Comparison of ENCODE assay signal across 1 cellular context in genomic region chr15:85582076-85582718, GRCh38.
TF ChIP-seq lines count a peak whose summit lies in the region.

No MANE protein-coding gene starts in this region.

TF ChIP-seq in WTC11, 78 proteins besides CTCF, POLR2A, EP300 and RAD21 (continued from another document):
- TF ChIP-seq TEAD4 (CRISPR knock-in tag; IDR thresholded peaks at IDR 0.05) = no peak
- TF ChIP-seq, protein P1, sequence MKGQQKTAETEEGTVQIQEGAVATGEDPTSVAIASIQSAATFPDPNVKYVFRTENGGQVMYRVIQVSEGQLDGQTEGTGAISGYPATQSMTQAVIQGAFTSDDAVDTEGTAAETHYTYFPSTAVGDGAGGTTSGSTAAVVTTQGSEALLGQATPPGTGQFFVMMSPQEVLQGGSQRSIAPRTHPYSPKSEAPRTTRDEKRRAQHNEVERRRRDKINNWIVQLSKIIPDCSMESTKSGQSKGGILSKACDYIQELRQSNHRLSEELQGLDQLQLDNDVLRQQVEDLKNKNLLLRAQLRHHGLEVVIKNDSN (CRISPR knock-in tag; IDR thresholded peaks at IDR 0.05) = no peak
- TF ChIP-seq, protein P2, sequence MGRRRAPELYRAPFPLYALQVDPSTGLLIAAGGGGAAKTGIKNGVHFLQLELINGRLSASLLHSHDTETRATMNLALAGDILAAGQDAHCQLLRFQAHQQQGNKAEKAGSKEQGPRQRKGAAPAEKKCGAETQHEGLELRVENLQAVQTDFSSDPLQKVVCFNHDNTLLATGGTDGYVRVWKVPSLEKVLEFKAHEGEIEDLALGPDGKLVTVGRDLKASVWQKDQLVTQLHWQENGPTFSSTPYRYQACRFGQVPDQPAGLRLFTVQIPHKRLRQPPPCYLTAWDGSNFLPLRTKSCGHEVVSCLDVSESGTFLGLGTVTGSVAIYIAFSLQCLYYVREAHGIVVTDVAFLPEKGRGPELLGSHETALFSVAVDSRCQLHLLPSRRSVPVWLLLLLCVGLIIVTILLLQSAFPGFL (CRISPR knock-in tag; IDR thresholded peaks at IDR 0.05; ENCODE audit: borderline replicate concordance) = no peak
- no peak for TF ChIP-seq ERG (CRISPR knock-in tag; IDR thresholded peaks at IDR 0.05)
- TF ChIP-seq, protein P3, sequence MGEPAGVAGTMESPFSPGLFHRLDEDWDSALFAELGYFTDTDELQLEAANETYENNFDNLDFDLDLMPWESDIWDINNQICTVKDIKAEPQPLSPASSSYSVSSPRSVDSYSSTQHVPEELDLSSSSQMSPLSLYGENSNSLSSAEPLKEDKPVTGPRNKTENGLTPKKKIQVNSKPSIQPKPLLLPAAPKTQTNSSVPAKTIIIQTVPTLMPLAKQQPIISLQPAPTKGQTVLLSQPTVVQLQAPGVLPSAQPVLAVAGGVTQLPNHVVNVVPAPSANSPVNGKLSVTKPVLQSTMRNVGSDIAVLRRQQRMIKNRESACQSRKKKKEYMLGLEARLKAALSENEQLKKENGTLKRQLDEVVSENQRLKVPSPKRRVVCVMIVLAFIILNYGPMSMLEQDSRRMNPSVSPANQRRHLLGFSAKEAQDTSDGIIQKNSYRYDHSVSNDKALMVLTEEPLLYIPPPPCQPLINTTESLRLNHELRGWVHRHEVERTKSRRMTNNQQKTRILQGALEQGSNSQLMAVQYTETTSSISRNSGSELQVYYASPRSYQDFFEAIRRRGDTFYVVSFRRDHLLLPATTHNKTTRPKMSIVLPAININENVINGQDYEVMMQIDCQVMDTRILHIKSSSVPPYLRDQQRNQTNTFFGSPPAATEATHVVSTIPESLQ (CRISPR knock-in tag; IDR thresholded peaks at IDR 0.05) = no peak
- TF ChIP-seq NR2C2 (CRISPR knock-in tag; IDR thresholded peaks at IDR 0.05) = no peak
- TF ChIP-seq, protein P4, sequence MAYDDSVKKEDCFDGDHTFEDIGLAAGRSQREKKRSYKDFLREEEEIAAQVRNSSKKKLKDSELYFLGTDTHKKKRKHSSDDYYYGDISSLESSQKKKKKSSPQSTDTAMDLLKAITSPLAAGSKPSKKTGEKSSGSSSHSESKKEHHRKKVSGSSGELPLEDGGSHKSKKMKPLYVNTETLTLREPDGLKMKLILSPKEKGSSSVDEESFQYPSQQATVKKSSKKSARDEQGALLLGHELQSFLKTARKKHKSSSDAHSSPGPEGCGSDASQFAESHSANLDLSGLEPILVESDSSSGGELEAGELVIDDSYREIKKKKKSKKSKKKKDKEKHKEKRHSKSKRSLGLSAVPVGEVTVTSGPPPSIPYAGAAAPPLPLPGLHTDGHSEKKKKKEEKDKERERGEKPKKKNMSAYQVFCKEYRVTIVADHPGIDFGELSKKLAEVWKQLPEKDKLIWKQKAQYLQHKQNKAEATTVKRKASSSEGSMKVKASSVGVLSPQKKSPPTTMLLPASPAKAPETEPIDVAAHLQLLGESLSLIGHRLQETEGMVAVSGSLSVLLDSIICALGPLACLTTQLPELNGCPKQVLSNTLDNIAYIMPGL (CRISPR knock-in tag; IDR thresholded peaks at IDR 0.05) = no peak
